ENCODE assay signal across 26 cellular contexts in the genomic region with DNA sequence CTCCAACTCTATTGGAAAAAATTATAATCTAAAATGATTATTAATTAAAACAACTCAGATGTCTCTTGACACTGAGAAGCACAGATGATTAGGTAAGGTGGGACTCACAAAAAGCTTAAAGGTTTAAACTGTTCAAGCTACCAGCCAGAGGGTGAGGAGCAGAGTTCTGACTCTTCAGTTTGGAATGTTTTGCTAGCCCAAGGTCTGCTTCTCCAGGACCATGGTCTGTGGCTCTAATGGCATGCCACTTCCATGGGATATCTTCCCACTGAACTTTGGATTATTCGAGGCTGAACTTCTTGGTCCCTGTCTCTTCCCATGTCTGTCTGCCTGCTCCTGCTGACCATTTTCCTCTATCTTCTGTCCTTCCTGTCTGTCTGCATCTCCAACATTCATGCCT. TPM values are rescaled to one million over a fixed set of nuclear protein-coding genes. Genes with fewer than 3 reads are reported as not detected.
"Had no signal": no experiment of that assay in that cellular context is flagged by ENCODE, and none has a peak within 500 bp of the region (broad histone marks: within the 10 kb centered on the region; RNA-seq: fewer than 3 reads in every experiment).

No MANE protein-coding gene starts in this region.

- H3K27me3 ChIP-seq: left lung, neural progenitor cell, right atrium auricular region, spleen, testis, tibial artery had no signal

- H3K4me3 ChIP-seq: left lung, neural progenitor cell, right atrium auricular region, skin epidermis, spleen, testis, tibial artery had no signal

- H3K27me3 Mint-ChIP-seq: effector memory CD8-positive, alpha-beta T cell; progenitor cell of endocrine pancreas; stimulated activated memory B cell treated with anti-CD40 and anti-IgM and Interleukin-4, amounts not matched to agents 10 μg/mL and 1 μg/mL and 100 μg/mL, for 72 hours had no signal

- H3K9me3 ChIP-seq: left lung, right atrium auricular region, spleen, testis, tibial artery had no signal

- H3K27ac Mint-ChIP-seq: effector memory CD8-positive, alpha-beta T cell; immature natural killer cell; naive thymus-derived CD4-positive, alpha-beta T cell; nephron; neural progenitor cell; progenitor cell of endocrine pancreas; stimulated activated memory B cell treated with anti-CD40 and anti-IgM and Interleukin-4, amounts not matched to agents 10 μg/mL and 1 μg/mL and 100 μg/mL, for 72 hours; type B pancreatic cell had no signal

- ATAC-seq: effector memory CD8-positive, alpha-beta T cell; left cardiac atrium; naive thymus-derived CD4-positive, alpha-beta T cell; sciatic nerve; stimulated activated memory B cell treated with anti-CD40 and anti-IgM and Interleukin-4, amounts not matched to agents 10 μg/mL and 1 μg/mL and 100 μg/mL, for 72 hours; stimulated activated naive CD8-positive, alpha-beta T cell treated with anti-CD3 and anti-CD28 coated beads, Interleukin-15, Interleukin-2, amounts not matched to agents 100 U/mL and 50 U/mL, for 24 hours had no signal

- DNase-seq: cortex of kidney; effector memory CD8-positive, alpha-beta T cell; hypothalamus; immature natural killer cell; left cardiac atrium; left lung; mammary epithelial cell; mesendoderm; midbrain; naive thymus-derived CD4-positive, alpha-beta T cell; spleen; stimulated activated CD4-positive, alpha-beta T cell treated with anti-CD3 and anti-CD28 coated beads, Interleukin-4, amount 100 ng/mL, for 4 hours; stimulated activated naive CD8-positive, alpha-beta T cell treated with anti-CD3 and anti-CD28 coated beads, Interleukin-15, Interleukin-2, amounts not matched to agents 100 U/mL and 50 U/mL, for 24 hours; substantia nigra; testis; tibial artery had no signal

- H3K36me3 ChIP-seq: left lung, neural progenitor cell, right atrium auricular region, spleen, tibial artery had no signal

- H3K4me1 Mint-ChIP-seq: immature natural killer cell; naive thymus-derived CD4-positive, alpha-beta T cell; neural progenitor cell; stimulated activated memory B cell treated with anti-CD40 and anti-IgM and Interleukin-4, amounts not matched to agents 10 μg/mL and 1 μg/mL and 100 μg/mL, for 72 hours had no signal

- H3K27ac ChIP-seq: left lung, neural progenitor cell, parathyroid adenoma, right atrium auricular region, skin epidermis, spleen, testis, tibial artery had no signal

- H3K36me3 Mint-ChIP-seq: immature natural killer cell; naive thymus-derived CD4-positive, alpha-beta T cell; neural progenitor cell; stimulated activated memory B cell treated with anti-CD40 and anti-IgM and Interleukin-4, amounts not matched to agents 10 μg/mL and 1 μg/mL and 100 μg/mL, for 72 hours; type B pancreatic cell had no signal

- H3K4me3 Mint-ChIP-seq: effector memory CD8-positive, alpha-beta T cell; immature natural killer cell; naive thymus-derived CD4-positive, alpha-beta T cell; nephron; neural progenitor cell; stimulated activated memory B cell treated with anti-CD40 and anti-IgM and Interleukin-4, amounts not matched to agents 10 μg/mL and 1 μg/mL and 100 μg/mL, for 72 hours; type B pancreatic cell had no signal

- H3K9me3 Mint-ChIP-seq: nephron, neural progenitor cell, type B pancreatic cell had no signal

- H3K4me1 ChIP-seq: left lung, neural progenitor cell, parathyroid adenoma, right atrium auricular region, spleen, testis had no signal

RNA-seq across cellular contexts. Expression of gene CACNA2D3, which starts 49.2 kb away (rescaled TPM):
- total RNA-seq: dermis microvascular lymphatic vessel endothelial cell had no signal
